Comparison of ENCODE assay signal across 1 cellular context in the genomic region with DNA sequence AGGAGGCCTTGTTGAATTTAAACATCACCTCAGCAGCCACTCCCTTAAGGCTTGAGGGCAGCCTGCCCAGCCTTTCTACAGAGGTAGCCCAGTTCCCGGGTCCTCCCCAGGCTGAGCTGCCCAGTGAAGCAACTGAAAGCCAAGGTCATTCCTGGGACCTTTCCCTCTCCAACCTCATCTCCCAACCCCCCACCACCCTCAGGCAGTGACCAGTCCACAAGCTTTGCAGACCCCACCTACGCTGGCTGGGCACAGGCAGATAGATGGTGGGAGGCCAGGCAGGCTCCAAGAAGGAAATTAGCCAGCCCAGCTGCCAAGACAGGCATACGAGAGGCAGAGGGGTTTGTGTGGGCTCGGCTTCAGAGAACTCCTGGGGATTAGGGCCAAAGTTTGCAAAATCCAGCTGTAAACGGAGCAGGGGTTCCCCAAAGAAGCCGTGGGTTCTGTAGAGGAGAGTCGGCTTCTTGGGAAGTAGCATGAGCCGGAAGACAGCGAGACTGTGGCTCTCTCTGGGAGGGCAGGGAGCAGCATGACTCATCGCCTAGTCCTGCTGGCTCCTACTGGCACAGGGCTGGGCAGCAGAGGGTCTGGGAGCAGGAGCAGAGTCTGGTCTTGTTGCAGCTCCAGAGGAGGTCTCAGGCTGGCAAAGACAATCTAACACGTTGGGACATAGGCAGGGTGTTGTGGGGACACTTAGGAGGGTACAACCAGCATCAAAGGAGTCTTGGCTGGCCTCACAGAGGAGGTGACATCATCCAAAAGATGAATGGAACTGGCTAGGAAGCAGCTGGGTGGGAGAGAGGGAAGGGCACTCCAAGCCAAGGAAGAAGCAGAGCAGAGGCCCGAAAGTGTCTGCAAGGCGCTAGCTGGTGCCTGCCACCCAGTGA.
TF ChIP-seq lines count a peak whose summit lies in the region.

No MANE protein-coding gene starts in this region.

TF ChIP-seq in GM23338, 12 proteins besides CTCF, POLR2A, EP300 and RAD21 (continued from another document):
- TF ChIP-seq, protein P1, sequence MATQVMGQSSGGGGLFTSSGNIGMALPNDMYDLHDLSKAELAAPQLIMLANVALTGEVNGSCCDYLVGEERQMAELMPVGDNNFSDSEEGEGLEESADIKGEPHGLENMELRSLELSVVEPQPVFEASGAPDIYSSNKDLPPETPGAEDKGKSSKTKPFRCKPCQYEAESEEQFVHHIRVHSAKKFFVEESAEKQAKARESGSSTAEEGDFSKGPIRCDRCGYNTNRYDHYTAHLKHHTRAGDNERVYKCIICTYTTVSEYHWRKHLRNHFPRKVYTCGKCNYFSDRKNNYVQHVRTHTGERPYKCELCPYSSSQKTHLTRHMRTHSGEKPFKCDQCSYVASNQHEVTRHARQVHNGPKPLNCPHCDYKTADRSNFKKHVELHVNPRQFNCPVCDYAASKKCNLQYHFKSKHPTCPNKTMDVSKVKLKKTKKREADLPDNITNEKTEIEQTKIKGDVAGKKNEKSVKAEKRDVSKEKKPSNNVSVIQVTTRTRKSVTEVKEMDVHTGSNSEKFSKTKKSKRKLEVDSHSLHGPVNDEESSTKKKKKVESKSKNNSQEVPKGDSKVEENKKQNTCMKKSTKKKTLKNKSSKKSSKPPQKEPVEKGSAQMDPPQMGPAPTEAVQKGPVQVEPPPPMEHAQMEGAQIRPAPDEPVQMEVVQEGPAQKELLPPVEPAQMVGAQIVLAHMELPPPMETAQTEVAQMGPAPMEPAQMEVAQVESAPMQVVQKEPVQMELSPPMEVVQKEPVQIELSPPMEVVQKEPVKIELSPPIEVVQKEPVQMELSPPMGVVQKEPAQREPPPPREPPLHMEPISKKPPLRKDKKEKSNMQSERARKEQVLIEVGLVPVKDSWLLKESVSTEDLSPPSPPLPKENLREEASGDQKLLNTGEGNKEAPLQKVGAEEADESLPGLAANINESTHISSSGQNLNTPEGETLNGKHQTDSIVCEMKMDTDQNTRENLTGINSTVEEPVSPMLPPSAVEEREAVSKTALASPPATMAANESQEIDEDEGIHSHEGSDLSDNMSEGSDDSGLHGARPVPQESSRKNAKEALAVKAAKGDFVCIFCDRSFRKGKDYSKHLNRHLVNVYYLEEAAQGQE (IDR thresholded peaks at IDR 0.05; ENCODE audit: unreplicated experiment) = no peak
- TF ChIP-seq CREB1 (CRISPR knock-in tag; IDR thresholded peaks at IDR 0.05; ENCODE audit: low read depth) = no peak
- no peak for TF ChIP-seq STAT1 (IDR thresholded peaks at IDR 0.05; ENCODE audit: unreplicated experiment)
